In the genomic region with DNA sequence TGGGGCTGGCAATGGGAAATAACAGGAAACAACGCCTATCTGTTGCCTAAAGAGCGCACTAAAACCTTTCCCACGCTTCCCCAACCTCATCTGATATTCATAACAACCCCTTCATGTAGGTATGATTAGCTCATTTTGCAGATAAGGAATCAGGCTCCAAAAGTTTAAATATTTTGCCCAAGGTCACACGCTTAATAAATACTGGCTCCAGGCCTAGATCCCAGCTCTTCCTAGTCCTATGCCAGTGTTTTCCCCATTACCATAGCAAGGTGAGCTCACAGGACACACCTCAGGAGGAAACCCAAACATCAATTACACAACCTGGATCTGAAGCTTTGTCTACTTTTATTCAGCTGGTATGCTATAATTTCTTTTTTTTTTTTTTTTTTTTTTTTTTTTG, we compare ENCODE assay signal across 21 cellular contexts. TPM values are rescaled to one million over a fixed set of nuclear protein-coding genes. Genes with fewer than 3 reads are reported as not detected.
DNase-seq lines count a peak whose midpoint lies in the region; ATAC-seq and TF ChIP-seq lines count a peak whose summit lies in the region.
"Had no signal": no experiment of that assay in that cellular context is flagged by ENCODE, and none has a peak within 500 bp of the region (broad histone marks: within the 10 kb centered on the region; RNA-seq: fewer than 3 reads in every experiment).

No MANE protein-coding gene starts in this region.

- H3K27ac ChIP-seq in mucosa of rectum (ENCODE audit: low read depth in 2 of 2, low read length in 2 of 2) = peak overlapping the region; percentile 64 to 66
- H3K27ac ChIP-seq in ascending aorta = no peak overlapping the region
- H3K27ac ChIP-seq: BLaER1 treated with 17β-estradiol and CSF1 and Interleukin-3, amounts not matched to agents 10 nM and 100 nM had no signal

- H3K36me3 ChIP-seq in mucosa of rectum (ENCODE audit: control insufficient read depth in 2 of 2, insufficient read depth in 2 of 2, low read length in 2 of 2) (peaks cover 0 to 2% of the 10 kb centered on the region in 2 donors), ascending aorta (no peaks in the 10 kb centered on the region)

- H3K9me3 ChIP-seq in mucosa of rectum (ENCODE audit: control insufficient read depth in 2 of 2, low read length in 2 of 2) (no peaks in the 10 kb centered on the region), ascending aorta (no peaks in the 10 kb centered on the region)

- peaks cover 7 to 13% of the 10 kb centered on the region in 2 donors for H3K4me1 ChIP-seq in mucosa of rectum (ENCODE audit: control insufficient read depth in 2 of 2, insufficient read depth in 2 of 2, low read length in 2 of 2)
- H3K4me1 ChIP-seq in ascending aorta = no peaks in the 10 kb centered on the region

- H3K4me3 ChIP-seq in mucosa of rectum (ENCODE audit: low read length in 2 of 2) = no peak overlapping the region
- no peak overlapping the region for H3K4me3 ChIP-seq in ascending aorta
- H3K4me3 ChIP-seq: BLaER1 treated with 17β-estradiol and CSF1 and Interleukin-3, amounts not matched to agents 10 nM and 100 nM; GM12878 had no signal

- TF ChIP-seq CTCF in ascending aorta (IDR thresholded peaks at IDR 0.05) = no peak

- intact Hi-C loops in ascending aorta (cut with DNase I) = no loop called here

- ATAC-seq in HG03571 (IDR thresholded peaks at IDR 0.05; ENCODE audit: unreplicated experiment) = no peak
- ATAC-seq: GM12878, Panc1 had no signal

- H3K9ac ChIP-seq in mucosa of rectum (ENCODE audit: low read depth in 1 of 2, low read length in 2 of 2) = no peak overlapping the region
- H3K9ac ChIP-seq: BLaER1 treated with 17β-estradiol and CSF1 and Interleukin-3, amounts not matched to agents 10 nM and 100 nM had no signal

- DNase-seq in NCI-H2029 (lab: John Stamatoyannopoulos, UW) (peak; percentile 55), NCI-H2029 treated with DMSO at 0.1 percent for 48 hours (lab: John Stamatoyannopoulos, UW) (no peak), dermis blood vessel endothelial cell (peak; percentile 2), ascending aorta (ENCODE audit: low spot score in 2 of 2) (no peak), medulla oblongata (ENCODE audit: extremely low spot score) (no peak), C1 segment of cervical spinal cord (lab: John Stamatoyannopoulos, UW) (no peak)
- DNase-seq: 8988T; DND-41; MM.1S; NCI-H1048; NCI-H1417 treated with DMSO at 0.1 percent for 48 hours; NCI-H187; NCI-H2227 treated with DMSO at 0.1 percent for 48 hours; NCI-H510A treated with DMSO at 0.1 percent for 48 hours; NCI-H774; NK-92 treated with Interleukin-12 subunit alpha and Interleukin-12 subunit beta, amount 100 ng/mL, for 24 hours had no signal

- no peaks in the 10 kb centered on the region for H3K27me3 ChIP-seq in mucosa of rectum (ENCODE audit: control insufficient read depth in 2 of 2, insufficient read depth in 2 of 2, low read length in 2 of 2)
- H3K27me3 ChIP-seq in ascending aorta = no peaks in the 10 kb centered on the region
- H3K27me3 ChIP-seq: BLaER1 treated with 17β-estradiol and CSF1 and Interleukin-3, amounts not matched to agents 10 nM and 100 nM had no signal

RNA-seq across cellular contexts. Expression of a gene that starts 19.6 kb away (rescaled TPM):
- 15.3 and 22.0 TPM in 2 replicates for total RNA-seq in dermis blood vessel endothelial cell
- total RNA-seq in ascending aorta = 5.4 TPM

Comparison
In these comparisons a context has a peak if more than half of its experiments do, and no peak if none do; other contexts are left out.
1. DNase-seq: peak in NCI-H2029 (single experiment) and dermis blood vessel endothelial cell (single experiment); none in NCI-H2029 treated with DMSO at 0.1 percent for 48 hours (single experiment), ascending aorta (0 of 2), medulla oblongata (single experiment) and C1 segment of cervical spinal cord (0 of 14).
2. H3K27ac ChIP-seq: peak in mucosa of rectum (2 of 2); none in ascending aorta (0 of 2).